In the genomic region with DNA sequence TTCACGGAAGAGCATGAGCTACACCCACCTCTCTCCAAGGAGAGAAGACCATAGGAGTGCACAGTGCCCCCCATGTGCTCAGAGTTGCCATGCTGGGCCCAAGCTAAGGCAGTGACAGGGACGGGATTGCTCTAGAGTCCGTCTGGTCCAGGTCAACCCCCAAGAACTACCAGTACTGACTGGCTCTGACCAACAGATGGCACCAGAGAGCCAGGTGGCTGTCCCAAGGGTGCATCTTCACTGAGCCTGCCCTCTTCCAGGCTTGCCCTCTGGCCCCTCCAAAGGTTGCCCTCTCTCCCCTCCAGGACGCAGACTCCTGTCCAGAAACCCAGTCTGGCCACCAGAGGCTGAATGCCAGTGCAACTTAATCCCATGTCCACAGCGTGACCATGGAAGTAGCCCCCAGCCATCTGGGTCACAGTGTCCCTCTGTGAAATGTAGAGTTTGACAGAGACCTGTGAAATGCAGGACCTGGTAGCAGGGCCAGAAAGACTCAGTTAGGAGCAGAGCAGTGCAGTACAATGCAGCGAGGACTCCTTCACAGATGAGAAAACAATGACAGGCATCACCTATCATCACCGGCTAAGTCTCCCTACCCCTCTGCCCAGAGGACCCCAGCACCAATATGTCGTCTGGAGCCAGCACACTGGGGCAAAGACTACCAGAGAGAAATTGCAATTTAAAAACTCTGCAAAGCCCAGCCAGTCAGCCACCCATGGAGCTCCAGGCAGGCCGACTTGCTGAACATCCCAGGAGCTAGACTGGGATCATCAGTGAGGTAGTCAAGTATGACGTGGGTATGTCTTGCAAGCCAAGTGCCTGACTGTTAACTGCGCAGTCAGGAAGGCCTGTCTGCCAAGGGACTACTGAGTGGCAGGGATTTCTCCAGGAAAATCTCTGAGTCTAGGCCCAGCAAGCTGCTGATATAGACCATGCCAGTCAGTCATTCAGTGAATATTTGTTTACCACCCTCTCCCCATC, we compare ENCODE assay signal across 8 cellular contexts. TPM values are rescaled to one million over a fixed set of nuclear protein-coding genes. Genes with fewer than 3 reads are reported as not detected.
A peak's percentile ranks its signal among the peaks of the same experiment; 100 is the strongest.
DNase-seq lines count a peak whose midpoint lies in the region; ATAC-seq and TF ChIP-seq lines count a peak whose summit lies in the region.

No MANE protein-coding gene starts in this region.

- no peaks in the 10 kb centered on the region for H3K36me3 Mint-ChIP-seq in endothelial cell (ENCODE audit: low read depth, unreplicated experiment)

- H3K9me3 Mint-ChIP-seq in endothelial cell (ENCODE audit: unreplicated experiment), result no peaks in the 10 kb centered on the region

- H3K4me3 Mint-ChIP-seq in endothelial cell (ENCODE audit: unreplicated experiment), result no peak overlapping the region

- no peaks in the 10 kb centered on the region for H3K4me1 Mint-ChIP-seq in endothelial cell (ENCODE audit: unreplicated experiment)

- H3K27ac Mint-ChIP-seq in endothelial cell (ENCODE audit: unreplicated experiment), result no peak overlapping the region

- ATAC-seq in HG02943 (IDR thresholded peaks at IDR 0.05; ENCODE audit: low read depth, unreplicated experiment), result peak; percentile 63

- H3K27me3 Mint-ChIP-seq in endothelial cell (ENCODE audit: unreplicated experiment), result peaks cover 4% of the 10 kb centered on the region

- DNase-seq in NCI-H2081 (lab: John Stamatoyannopoulos, UW), result peak; percentile 11 to 40
- no peak for DNase-seq in NCI-H2081 treated with DMSO at 0.1 percent for 48 hours (lab: John Stamatoyannopoulos, UW)
- peak; percentile 15 for DNase-seq in NCI-H748 treated with DMSO at 0.1 percent for 48 hours (lab: John Stamatoyannopoulos, UW)
- DNase-seq in activated CD8-positive, alpha-beta memory T cell treated with anti-CD3 and anti-CD28 coated beads for 24 hours, result peak; percentile 87
- DNase-seq in endothelial cell (ENCODE audit: low spot score), result peak; percentile 82
- peak; percentile 78 for DNase-seq in myocyte (ENCODE audit: low read depth)
- DNase-seq in stimulated activated CD8-positive, alpha-beta memory T cell treated with anti-CD3 and anti-CD28 coated beads, Interleukin-7, amount 100 ng/mL, for 4 hours (ENCODE audit: low read depth in 2 of 2), result peak; percentile 45 to 59

- TF ChIP-seq CTCF in endothelial cell (IDR thresholded peaks at IDR 0.05; ENCODE audit: unreplicated experiment), result peak; percentile 83

RNA-seq across cellular contexts. Expression of a gene that starts 7.7 kb away (rescaled TPM):
- total RNA-seq in endothelial cell (ENCODE audit: unreplicated experiment), result 471 TPM
- total RNA-seq in myocyte, result 457 and 487 TPM in 2 replicates
- polyA plus RNA-seq in myocyte (2012), result 854 TPM

RNA-seq across cellular contexts. Expression of a gene that starts 41.4 kb away (rescaled TPM):
- total RNA-seq in endothelial cell (ENCODE audit: unreplicated experiment) (146 TPM), myocyte (224 and 234 TPM in 2 replicates)
- polyA plus RNA-seq in myocyte (2012), result 135 TPM
